In the genomic region with DNA sequence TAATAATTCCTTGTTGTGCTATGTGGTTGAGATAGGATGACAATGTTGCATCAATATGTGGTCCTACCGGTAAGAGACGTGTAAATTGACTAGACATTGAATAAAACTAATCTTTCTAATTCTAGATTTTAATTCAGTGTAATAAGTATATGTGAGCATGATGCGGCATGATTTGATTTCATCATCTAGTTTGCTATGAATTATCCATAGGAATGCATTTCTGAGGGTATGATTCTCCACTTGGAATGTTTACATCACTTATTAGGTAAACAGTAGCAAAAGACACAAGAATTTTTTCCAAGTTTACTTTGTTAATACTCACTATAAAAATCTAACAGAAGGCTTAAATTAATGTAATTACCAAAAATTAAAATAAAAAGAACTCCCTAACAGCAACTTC, we compare ENCODE assay signal across 8 cellular contexts.
"Had no signal": no experiment of that assay in that cellular context is flagged by ENCODE, and none has a peak within 500 bp of the region (broad histone marks: within the 10 kb centered on the region; RNA-seq: fewer than 3 reads in every experiment).

No MANE protein-coding gene starts in this region.

- H3K4me3 ChIP-seq: GM12878 had no signal

- FAIRE-seq: G401.6, GM12878, GM12891, GM12892, GM18507, GM19239 had no signal

- ATAC-seq: GM12878 had no signal

- DNase-seq: GDM1, GF-D8 had no signal
